ENCODE assay signal across 8 cellular contexts in the genomic region with DNA sequence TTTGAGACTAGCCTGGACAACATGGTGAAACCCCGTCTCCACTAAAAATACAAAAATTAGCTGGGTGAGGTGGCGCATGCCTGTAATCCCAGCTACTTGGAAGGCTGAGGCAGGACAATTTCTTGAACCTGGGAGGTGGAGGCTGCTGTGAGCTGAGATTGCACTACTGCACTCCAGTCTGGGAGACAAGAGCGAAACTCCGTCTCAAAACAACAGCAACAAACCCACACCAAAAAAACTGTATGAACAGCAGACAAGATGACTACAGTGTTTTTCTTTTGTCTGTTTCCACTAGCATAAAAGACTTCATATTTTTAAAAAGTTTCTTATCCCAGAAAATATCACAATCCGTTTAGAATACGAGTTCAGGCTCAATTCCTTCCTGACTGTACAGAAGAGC. TPM values are rescaled to one million over a fixed set of nuclear protein-coding genes. Genes with fewer than 3 reads are reported as not detected.
DNase-seq lines count a peak whose midpoint lies in the region; ATAC-seq and TF ChIP-seq lines count a peak whose summit lies in the region.
"Not testable (repeated sequence)": the region's sequence is repeated elsewhere in the genome, so short reads cannot be mapped to it uniquely, and the experiment has no call there.

No MANE protein-coding gene starts in this region.

- H3K9ac ChIP-seq in MM.1S (ENCODE audit: low read length); fibroblast of lung (ENCODE audit: insufficient read depth, low read length): not testable (repeated sequence)

- DNase-seq in Calu3; MM.1S; WTC11 (ENCODE audit: low spot score); astrocyte of the cerebellum (ENCODE audit: low read depth); fibroblast of lung (ENCODE audit: low read depth in 2 of 2); memory B cell (ENCODE audit: low spot score in 2 of 2); sigmoid colon; upper lobe of left lung: not testable (repeated sequence)

- H4K20me1 ChIP-seq in MM.1S (ENCODE audit: insufficient read depth, low read length); fibroblast of lung (ENCODE audit: control insufficient read depth, extremely low read depth, insufficient read depth, low read length): not testable (repeated sequence)

- peaks cover 12% of the 10 kb centered on the region for H3K4me1 Mint-ChIP-seq in Calu3 (ENCODE audit: low read depth, unreplicated experiment)
- not testable (repeated sequence) for H3K4me1 Mint-ChIP-seq in WTC11, memory B cell

- intact Hi-C loops in Calu3 (cut with micrococcal nuclease; ENCODE audit: unreplicated experiment) = loop anchor here (2.0 kb wide), 1 partner anchor 590 kb away; no protein-coding TSS in a partner anchor
- intact Hi-C loops in sigmoid colon (cut with DNase I) = loop anchor here (2.0 to 10.0 kb wide), 2 partner anchors 220 to 590 kb away; a partner anchor contains a TSS

- H2AFZ ChIP-seq in MM.1S (ENCODE audit: low read length) (peak overlapping the region; percentile 83), fibroblast of lung (ENCODE audit: low read length) (peak overlapping the region; percentile 99)

- not testable (repeated sequence) for TF ChIP-seq POLR2A in sigmoid colon (IDR thresholded peaks at IDR 0.05); upper lobe of left lung (IDR thresholded peaks at IDR 0.05)

- H3K79me2 ChIP-seq in MM.1S (ENCODE audit: low read length); fibroblast of lung (ENCODE audit: control insufficient read depth, insufficient read depth, low read length): not testable (repeated sequence)

- H3K27me3 Mint-ChIP-seq in Calu3 (ENCODE audit: unreplicated experiment); WTC11 (ENCODE audit: low read depth); memory B cell: not testable (repeated sequence)

- not testable (repeated sequence) for TF ChIP-seq CTCF in Calu3 (IDR thresholded peaks at IDR 0.05; ENCODE audit: unreplicated experiment); MM.1S (IDR thresholded peaks at IDR 0.05; ENCODE audit: low read length); WTC11 (IDR thresholded peaks at IDR 0.05); astrocyte of the cerebellum (IDR thresholded peaks at IDR 0.05; ENCODE audit: low read depth, low read length, missing control alignments); fibroblast of lung (conservative IDR thresholded peaks at IDR 0.05 in 1 of 2, IDR thresholded peaks at IDR 0.05 in 1 of 2; ENCODE audit: low read depth in 1 of 2, low read length in 2 of 2); sigmoid colon (IDR thresholded peaks at IDR 0.05); upper lobe of left lung (IDR thresholded peaks at IDR 0.05)

- 92 to 96% methylated on average over 6 of the region's 6 CpGs for WGBS in sigmoid colon, 2 donors
- WGBS in upper lobe of left lung, 2 donors = 82 to 83% methylated on average over 6 of the region's 6 CpGs

- H3K27ac Mint-ChIP-seq in Calu3 (ENCODE audit: unreplicated experiment) = not testable (repeated sequence)
- peak overlapping the region; percentile 100 for H3K27ac Mint-ChIP-seq in WTC11
- H3K27ac Mint-ChIP-seq in memory B cell = peak overlapping the region; percentile 98

- H3K4me1 ChIP-seq in MM.1S (ENCODE audit: low read length); fibroblast of lung (ENCODE audit: control insufficient read depth, extremely low read depth, insufficient read depth, low read length): not testable (repeated sequence)
- H3K4me1 ChIP-seq in sigmoid colon (peaks cover 0 to 12% (median 5%) of the 10 kb centered on the region in 4 donors), upper lobe of left lung (peaks cover 5 to 12% (median 7%) of the 10 kb centered on the region in 4 donors)

- H3K36me3 Mint-ChIP-seq in Calu3 (ENCODE audit: insufficient read depth, unreplicated experiment) = peaks cover 18% of the 10 kb centered on the region
- peaks cover 17% of the 10 kb centered on the region for H3K36me3 Mint-ChIP-seq in WTC11
- H3K36me3 Mint-ChIP-seq in memory B cell = peaks cover 17% of the 10 kb centered on the region

- peak overlapping the region; percentile 98; the same call in 1 of the 2 replicates for H3K27ac ChIP-seq in MM.1S (ENCODE audit: low read length)
- H3K27ac ChIP-seq in fibroblast of lung (ENCODE audit: insufficient read depth, low read length) = peak overlapping the region; percentile 100
- H3K27ac ChIP-seq in sigmoid colon = peak overlapping the region; percentile 92 to 98 (median 96)
- peak overlapping the region; percentile 99 to 100 (median 100) for H3K27ac ChIP-seq in upper lobe of left lung

- not testable (repeated sequence) for H3K9me3 ChIP-seq in MM.1S (replicated peaks; ENCODE audit: insufficient read depth, low read length); fibroblast of lung (ENCODE audit: control insufficient read depth, insufficient read depth, low read depth, low read length); sigmoid colon; upper lobe of left lung

- in situ Hi-C loops in astrocyte of the cerebellum (cut with HindIII; ENCODE audit: low sequenced_read_pairs) = not testable (repeated sequence)

- POLR2A ChIA-PET in WTC11 (lab: Charles Lee) = interaction anchor here (0.7 to 1.1 kb wide), 2 partner anchors 22 to 558 kb away, joined by 3 to 5 read pairs; no protein-coding TSS in a partner anchor

- H3K4me2 ChIP-seq in MM.1S (ENCODE audit: low read depth, low read length) = peak overlapping the region; percentile 85
- H3K4me2 ChIP-seq in fibroblast of lung (ENCODE audit: extremely low read depth, insufficient read depth, low read length) = peak overlapping the region; percentile 87

- BruUV-seq in Calu3 (replicated peaks; lab: Mats Ljungman, UMichigan) = not testable (repeated sequence)

- not testable (repeated sequence) for H3F3A ChIP-seq in MM.1S (ENCODE audit: insufficient read depth, low read length)

- not testable (repeated sequence) for H3K36me3 ChIP-seq in MM.1S (replicated peaks; ENCODE audit: insufficient read depth, low read length); fibroblast of lung (ENCODE audit: control insufficient read depth, insufficient read depth, low read length); sigmoid colon; upper lobe of left lung

- H3K27me3 ChIP-seq in MM.1S (replicated peaks; ENCODE audit: insufficient read depth, low read length); fibroblast of lung (ENCODE audit: control insufficient read depth, insufficient read depth, low read length); sigmoid colon; upper lobe of left lung: not testable (repeated sequence)

- not testable (repeated sequence) for ATAC-seq in WTC11; memory B cell (ENCODE audit: low read depth); upper lobe of left lung (ENCODE audit: low FRiP score in 2 of 2)

- not testable (repeated sequence) for H3K9me2 ChIP-seq in MM.1S (replicated peaks; ENCODE audit: insufficient read depth, low read length)

- CTCF ChIA-PET in Calu3 (lab: Charles Lee) (interaction anchor here (0.7 to 1.9 kb wide), 3 partner anchors 8 to 911 kb away, joined by 3 to 9 read pairs (median 6); no protein-coding TSS in a partner anchor), WTC11 (lab: Charles Lee) (interaction anchor here (0.5 kb wide), 1 partner anchor 467 kb away, joined by 4 read pairs; no protein-coding TSS in a partner anchor)

- peak overlapping the region; percentile 99 for H3K4me3 Mint-ChIP-seq in Calu3 (ENCODE audit: low read depth, unreplicated experiment)
- peak overlapping the region; percentile 95 for H3K4me3 Mint-ChIP-seq in WTC11
- H3K4me3 Mint-ChIP-seq in memory B cell = peak overlapping the region; percentile 92

- H3K4me3 ChIP-seq in MM.1S (ENCODE audit: low read length) (peak overlapping the region; percentile 97; the same call in 1 of the 2 replicates), astrocyte of the cerebellum (ENCODE audit: low read depth, low read length) (peak overlapping the region; percentile 78), fibroblast of lung (replicated peaks in 1 of 4; ENCODE audit: control extremely low read depth in 1 of 4, insufficient read depth in 1 of 4, low read depth in 3 of 4, low read length in 4 of 4) (peak overlapping the region; percentile 75 to 95 (median 84)), upper lobe of left lung (peak overlapping the region in 1 of 4 donors; percentile 68)
- H3K4me3 ChIP-seq in sigmoid colon = not testable (repeated sequence)

- not testable (repeated sequence) for H3K9me3 Mint-ChIP-seq in Calu3 (ENCODE audit: low read depth, unreplicated experiment); memory B cell
- H3K9me3 Mint-ChIP-seq in WTC11 = peaks cover 15% of the 10 kb centered on the region

- not testable (repeated sequence) for TF ChIP-seq EP300 in sigmoid colon (IDR thresholded peaks at IDR 0.05); upper lobe of left lung (IDR thresholded peaks at IDR 0.05)

RNA-seq across cellular contexts. Expression of a gene that starts 0.9 kb away (rescaled TPM):
- total RNA-seq in Calu3 (2022) (10.5 and 10.9 TPM in 2 replicates), WTC11 (2021) (4.4 to 6.3 TPM (median 5.7 TPM) in 3 replicates), fibroblast of lung (22.1 and 24.4 TPM in 2 replicates), sigmoid colon (10 to 100 TPM; 15.8 to 32.0 (median 26.7) TPM), upper lobe of left lung (10 to 100 TPM in 5 of 6 donors, 1 to 10 TPM in 1; 8.9 to 15.7 (median 14.8) TPM)
- polyA plus RNA-seq in fibroblast of lung (9.1 and 9.7 TPM in 2 replicates), sigmoid colon (10 to 100 TPM; 13.2 to 19.8 (median 17.6) TPM)
- polyA plus RNA-seq in fibroblast of lung (2012) = 10.4 and 12.2 TPM in 2 replicates
- polyA minus RNA-seq in fibroblast of lung (ENCODE audit: low replicate concordance) = 15.1 TPM in 1 of 2 replicates, not detected in the other
